In the genomic region with DNA sequence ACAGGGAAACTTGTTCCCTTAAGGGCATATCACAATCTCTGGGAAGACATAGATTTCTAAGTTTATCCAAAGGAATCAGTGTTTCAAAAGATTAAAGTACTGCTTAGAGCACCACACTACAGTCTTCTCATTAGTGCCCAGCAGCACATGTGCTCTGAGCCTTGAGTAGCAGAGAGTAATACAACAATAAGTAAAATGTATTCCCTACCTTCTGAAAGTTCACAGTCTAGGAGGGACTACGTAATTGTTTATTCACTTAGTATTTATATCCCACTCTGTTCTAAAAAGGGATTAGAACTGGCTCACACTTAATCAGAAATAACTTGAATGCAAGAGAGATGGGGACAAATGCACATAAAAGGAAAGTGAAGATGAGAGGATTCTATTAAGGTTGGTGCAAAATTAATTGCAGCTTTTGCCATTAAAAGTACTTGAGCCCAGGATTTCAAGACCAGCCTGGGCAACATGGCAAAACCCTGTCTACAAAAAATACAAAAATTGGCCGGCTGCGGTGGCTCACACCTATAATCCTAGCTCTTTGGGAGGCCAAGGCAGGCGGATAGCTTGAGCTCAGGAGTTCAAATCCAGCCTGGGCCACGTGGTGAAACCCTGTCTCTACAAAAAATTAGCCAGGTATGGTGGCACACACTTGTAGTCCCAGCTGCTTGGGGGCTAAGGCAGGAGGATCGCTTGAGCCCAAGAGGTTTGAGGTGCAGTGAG, we compare ENCODE assay signal across 26 cellular contexts. TPM values are rescaled to one million over a fixed set of nuclear protein-coding genes. Genes with fewer than 3 reads are reported as not detected.
DNase-seq lines count a peak whose midpoint lies in the region; ATAC-seq, FAIRE-seq and TF ChIP-seq lines count a peak whose summit lies in the region.
"Had no signal": no experiment of that assay in that cellular context is flagged by ENCODE, and none has a peak within 500 bp of the region (broad histone marks: within the 10 kb centered on the region; RNA-seq: fewer than 3 reads in every experiment).

No MANE protein-coding gene starts in this region.

- H3K27me3 ChIP-seq in HepG2 (ENCODE audit: control insufficient read depth in 1 of 2, insufficient read depth in 2 of 2, low read length in 2 of 2) (no peaks in the 10 kb centered on the region), right lobe of liver (no peaks in the 10 kb centered on the region), layer of hippocampus (ENCODE audit: control insufficient read depth, insufficient read depth, low read length) (no peaks in the 10 kb centered on the region), gastrocnemius medialis (no peaks in the 10 kb centered on the region)
- H3K27me3 ChIP-seq: SJSA1, vagina had no signal

- H3K9me3 ChIP-seq in HepG2 (ENCODE audit: low read length) (no peaks in the 10 kb centered on the region), right lobe of liver (no peaks in the 10 kb centered on the region), gastrocnemius medialis (no peaks in the 10 kb centered on the region)
- H3K9me3 ChIP-seq: SJSA1, vagina had no signal

- H4K20me1 ChIP-seq in HepG2 (ENCODE audit: insufficient read depth, low read length) = no peaks in the 10 kb centered on the region

- ATAC-seq in HepG2 (no peak), right lobe of liver (no peak), gastrocnemius medialis (peak in 1 of 2 donors; percentile 28)
- ATAC-seq: activated CD8-positive, alpha-beta T cell treated with anti-CD3 and anti-CD28 coated beads for 36 hours; Panc1 had no signal

- H2AFZ ChIP-seq in HepG2 (ENCODE audit: low read length) = no peak overlapping the region

- no peak for TF ChIP-seq RAD21 in HepG2 (CRISPR knock-in tag; IDR thresholded peaks at IDR 0.05)

- H3K4me3 ChIP-seq in HepG2 (replicated peaks in 1 of 3; ENCODE audit: insufficient read depth in 1 of 3, low read depth in 2 of 3, low read length in 3 of 3) (peak overlapping the region; percentile 5 to 78 (median 55); a peak in 3 of 6 replicates), right lobe of liver (no peak overlapping the region), gastrocnemius medialis (no peak overlapping the region)
- H3K4me3 ChIP-seq: SJSA1, vagina had no signal

- BruUV-seq in HepG2 (replicated peaks; lab: Mats Ljungman, UMichigan) = no TSS peak

- CTCF ChIA-PET in HepG2 (lab: Yijun Ruan, JAX; ENCODE audit: low intra/inter-chr PET ratio, low total read pairs) = no interaction called here

- TF ChIP-seq CTCF in HepG2 (CRISPR knock-in tag; IDR thresholded peaks at IDR 0.05) = no peak
- TF ChIP-seq CTCF in right lobe of liver (IDR thresholded peaks at IDR 0.05) = no peak
- TF ChIP-seq CTCF in gastrocnemius medialis (IDR thresholded peaks at IDR 0.05 in 4 of 5, conservative IDR thresholded peaks at IDR 0.05 in 1 of 5) = no peak

- FAIRE-seq in HepG2 (lab: Jason Lieb, UNC) = no peak
- FAIRE-seq: bronchial epithelial cell, endometrium, HTR-8/SVneo, TTC549 had no signal

- WGBS in HepG2 (ENCODE audit: low lambda C conversion rate) = 82% methylated on average over 6 of the region's 6 CpGs
- WGBS in right lobe of liver (ENCODE audit: insufficient coverage, low coverage, low lambda C conversion rate, missing lambda C conversion rate) = 87% methylated on average over 6 of the region's 6 CpGs

- H3K36me3 ChIP-seq in HepG2 (replicated peaks in 1 of 2; ENCODE audit: control insufficient read depth in 1 of 2, insufficient read depth in 2 of 2, low read length in 2 of 2) = no peaks in the 10 kb centered on the region
- no peaks in the 10 kb centered on the region for H3K36me3 ChIP-seq in right lobe of liver
- peaks cover 0 to 29% of the 10 kb centered on the region in 2 donors for H3K36me3 ChIP-seq in gastrocnemius medialis
- H3K36me3 ChIP-seq: vagina had no signal

- intact Hi-C loops in HepG2 (cut with micrococcal nuclease; ENCODE audit: unreplicated experiment) (loop anchor here (2.0 kb wide), 1 partner anchor 43 kb away; a partner anchor contains a TSS), right lobe of liver (cut with DNase I) (no loop called here), gastrocnemius medialis (cut with DNase I; ENCODE audit: low total_unique reads) (no loop called here)

- H3K27ac ChIP-seq in HepG2 (ENCODE audit: extremely low read length, insufficient read depth, low read length) (peak overlapping the region; percentile 95), right lobe of liver (no peak overlapping the region), layer of hippocampus (ENCODE audit: low read depth, low read length) (peak overlapping the region; percentile 2), gastrocnemius medialis (peak overlapping the region; percentile 47 to 99 (median 74))
- H3K27ac ChIP-seq: KMS-11, SJSA1, vagina had no signal

- H3K9ac ChIP-seq in HepG2 (ENCODE audit: insufficient read depth, low read depth, low read length) = peak overlapping the region; percentile 81
- H3K9ac ChIP-seq: KMS-11 had no signal

- TF ChIP-seq POLR2A in HepG2 (IDR thresholded peaks at IDR 0.05; ENCODE audit: insufficient read depth in 1 of 2, low read depth in 2 of 2, low read length in 2 of 2) = no peak
- TF ChIP-seq POLR2A in right lobe of liver (IDR thresholded peaks at IDR 0.05) = no peak
- no peak for TF ChIP-seq POLR2A in gastrocnemius medialis (IDR thresholded peaks at IDR 0.05)

- DNase-seq in HepG2 (ENCODE audit: low spot score) (no peak), right lobe of liver (no peak), gastrocnemius medialis (no peak), amygdala (lab: John Stamatoyannopoulos, UW) (no peak), SK-N-DZ (ENCODE audit: low spot score) (no peak)
- no peak for DNase-seq in effector CD4-positive, alpha-beta T cell
- DNase-seq in stimulated activated naive CD4-positive, alpha-beta T cell treated with Interleukin-2 at 50 U/mL for 16 hours (lab: John Stamatoyannopoulos, UW) = no peak
- DNase-seq: activated CD4-positive, CD25-positive, alpha-beta regulatory T cell treated with anti-CD3 and anti-CD28 coated beads, Interleukin-2, amount 50 U/mL, for 72 hours; activated CD8-positive, alpha-beta T cell treated with anti-CD3 and anti-CD28 coated beads for 36 hours; Calu3; H7; left cardiac atrium; naive B cell; NCI-H524; NK-92 treated with Interleukin-12 subunit alpha and Interleukin-12 subunit beta, amount 100 ng/mL, for 24 hours; stimulated activated CD4-positive, alpha-beta T cell treated with anti-CD3 and anti-CD28 coated beads, Interleukin-15, amount 100 ng/mL, for 24 hours; T-helper 1 cell had no signal

- TF ChIP-seq EP300 in HepG2 (IDR thresholded peaks at IDR 0.05; ENCODE audit: low read depth in 2 of 2, low read length in 2 of 2) = no peak
- TF ChIP-seq EP300 in HepG2 (CRISPR knock-in tag; IDR thresholded peaks at IDR 0.05; ENCODE audit: borderline replicate concordance) = no peak

- H3K4me1 ChIP-seq in HepG2 (ENCODE audit: insufficient read depth, low read length) (peaks cover 27% of the 10 kb centered on the region), right lobe of liver (peaks cover 0 to 9% (median 2%) of the 10 kb centered on the region in 4 donors), gastrocnemius medialis (peaks cover 31 to 35% of the 10 kb centered on the region in 2 donors)

- H3K79me2 ChIP-seq in HepG2 (ENCODE audit: insufficient read depth, low read length) = peaks cover 4% of the 10 kb centered on the region

- H3K4me2 ChIP-seq in HepG2 (ENCODE audit: low read depth, low read length) = peak overlapping the region; percentile 96
- H3K4me2 ChIP-seq: KMS-11 had no signal

- POLR2A ChIA-PET in HepG2 (lab: Yijun Ruan, JAX) = interaction anchor here (1.0 to 3.0 kb wide), 5 partner anchors 8 to 44 kb away, joined by 3 to 31 read pairs (median 5); a partner anchor contains a TSS

- in situ Hi-C loops in HepG2 (cut with HindIII; ENCODE audit: extremely low pct_ligation_motif_present, low pct_unique_long_range_greater_than_20kb) = no loop called here
- in situ Hi-C loops in gastrocnemius medialis (cut with MboI; ENCODE audit: low sequenced_read_pairs in 4 of 4) = no loop called here

RNA-seq across cellular contexts. Expression of a gene that starts 9.0 kb away (rescaled TPM):
- total RNA-seq in HepG2 (2016; rRNA removed; fragmentation: Illumina TruSeq; extraction: Trizol) (5.4 and 7.2 TPM in 2 replicates), right lobe of liver (1 to 10 TPM in 1 of 6 experiments, under 1 TPM in 5; 0.29 to 2.1 (median 0.44) TPM), gastrocnemius medialis (100 to 1,000 TPM in 3 of 4 donors, 10 to 100 TPM in 1; 68.3 to 252 (median 158) TPM)
- total RNA-seq in HepG2 (2016; cell fraction: cytosol; rRNA removed; fragmentation: Illumina TruSeq; extraction: Trizol; ENCODE audit: low read depth) = 4.9 and 5.4 TPM in 2 replicates
- total RNA-seq in HepG2 (2016; cell fraction: insoluble cytoplasmic fraction; rRNA removed; fragmentation: Illumina TruSeq; extraction: Trizol) = 5.3 and 8.1 TPM in 2 replicates
- 9.5 and 9.8 TPM in 2 replicates for total RNA-seq in HepG2 (2016; cell fraction: membrane; rRNA removed; fragmentation: Illumina TruSeq; extraction: Trizol)
- total RNA-seq in HepG2 (2016; cell fraction: nucleus; rRNA removed; fragmentation: Illumina TruSeq; extraction: Trizol) = 2.3 TPM in 2 replicates
- polyA plus RNA-seq in HepG2 (2011; rRNA removed) = 2.1 and 2.4 TPM in 2 replicates
- polyA plus RNA-seq in HepG2 (2011; cell fraction: cytosol; rRNA removed) = 1.5 and 1.8 TPM in 2 replicates
- 0.77 and 1.0 TPM in 2 replicates for polyA plus RNA-seq in HepG2 (2011; cell fraction: nucleus; rRNA removed)
- polyA plus RNA-seq in HepG2 (2012) = 0.56 and 0.93 TPM in 2 replicates
- polyA plus RNA-seq in HepG2 (2016; cell fraction: cytosol; fragmentation: Illumina TruSeq; extraction: Trizol; ENCODE audit: low read depth) = 5.2 and 6.1 TPM in 2 replicates
- 6.7 and 6.9 TPM in 2 replicates for polyA plus RNA-seq in HepG2 (2016; cell fraction: insoluble cytoplasmic fraction; fragmentation: Illumina TruSeq; extraction: Trizol; ENCODE audit: low read depth)
- polyA plus RNA-seq in HepG2 (2016; cell fraction: membrane; fragmentation: Illumina TruSeq; extraction: Trizol; ENCODE audit: low read depth) = 7.6 and 7.9 TPM in 2 replicates
- 2.5 and 2.7 TPM in 2 replicates for polyA plus RNA-seq in HepG2 (2016; cell fraction: nucleus; fragmentation: Illumina TruSeq; extraction: Trizol; ENCODE audit: insufficient read depth, low read depth)
- 0.74 and 6.6 TPM in 2 replicates for polyA minus RNA-seq in HepG2 (2011; rRNA and poly(A)+ RNA removed; ENCODE audit: low replicate concordance)
- polyA minus RNA-seq in HepG2 (2011; cell fraction: cytosol; rRNA and poly(A)+ RNA removed) = 1.2 and 1.5 TPM in 2 replicates
- 1.7 and 1.9 TPM in 2 replicates for polyA minus RNA-seq in HepG2 (2011; cell fraction: nucleus; rRNA and poly(A)+ RNA removed)
- 0.02 and 0.22 TPM in 2 replicates for polyA plus RNA-seq in SK-N-DZ (2014; cell fraction: cytosol; rRNA removed)
- 0.05 TPM in 1 of 2 replicates, not detected in the other for polyA plus RNA-seq in SK-N-DZ (2014; cell fraction: nucleus; rRNA removed)
- total RNA-seq: activated CD8-positive, alpha-beta T cell treated with anti-CD3 and anti-CD28 coated beads for 36 hours had no signal

RNA-seq across cellular contexts. Expression of a gene that starts 42.6 kb away (rescaled TPM):
- total RNA-seq in HepG2 (2016; rRNA removed; fragmentation: Illumina TruSeq; extraction: Trizol) = 166 and 305 TPM in 2 replicates
- total RNA-seq in HepG2 (2016; cell fraction: cytosol; rRNA removed; fragmentation: Illumina TruSeq; extraction: Trizol; ENCODE audit: low read depth) = 37.3 and 46.0 TPM in 2 replicates
- 177 and 299 TPM in 2 replicates for total RNA-seq in HepG2 (2016; cell fraction: insoluble cytoplasmic fraction; rRNA removed; fragmentation: Illumina TruSeq; extraction: Trizol)
- 67.8 and 83.4 TPM in 2 replicates for total RNA-seq in HepG2 (2016; cell fraction: membrane; rRNA removed; fragmentation: Illumina TruSeq; extraction: Trizol)
- 140 and 152 TPM in 2 replicates for total RNA-seq in HepG2 (2016; cell fraction: nucleus; rRNA removed; fragmentation: Illumina TruSeq; extraction: Trizol)
- 56.3 and 64.4 TPM in 2 replicates for polyA plus RNA-seq in HepG2 (2011; rRNA removed)
- polyA plus RNA-seq in HepG2 (2011; cell fraction: cytosol; rRNA removed) = 36.1 and 53.3 TPM in 2 replicates
- 68.0 and 80.6 TPM in 2 replicates for polyA plus RNA-seq in HepG2 (2011; cell fraction: nucleus; rRNA removed)
- polyA plus RNA-seq in HepG2 (2012) = 110 and 117 TPM in 2 replicates
- polyA plus RNA-seq in HepG2 (2016; cell fraction: cytosol; fragmentation: Illumina TruSeq; extraction: Trizol; ENCODE audit: low read depth) = 14.3 and 16.1 TPM in 2 replicates
- polyA plus RNA-seq in HepG2 (2016; cell fraction: insoluble cytoplasmic fraction; fragmentation: Illumina TruSeq; extraction: Trizol; ENCODE audit: low read depth) = 281 and 295 TPM in 2 replicates
- 29.4 and 38.8 TPM in 2 replicates for polyA plus RNA-seq in HepG2 (2016; cell fraction: membrane; fragmentation: Illumina TruSeq; extraction: Trizol; ENCODE audit: low read depth)
- polyA plus RNA-seq in HepG2 (2016; cell fraction: nucleus; fragmentation: Illumina TruSeq; extraction: Trizol; ENCODE audit: insufficient read depth, low read depth) = 174 and 180 TPM in 2 replicates
- 72.7 and 122 TPM in 2 replicates for polyA minus RNA-seq in HepG2 (2011; rRNA and poly(A)+ RNA removed; ENCODE audit: low replicate concordance)
- 73.0 and 79.8 TPM in 2 replicates for polyA minus RNA-seq in HepG2 (2011; cell fraction: cytosol; rRNA and poly(A)+ RNA removed)
- polyA minus RNA-seq in HepG2 (2011; cell fraction: nucleus; rRNA and poly(A)+ RNA removed) = 125 and 154 TPM in 2 replicates
- 10 to 100 TPM; 50.1 to 66.1 (median 58.8) TPM for total RNA-seq in right lobe of liver
- 10 to 100 TPM; 50.0 to 92.3 (median 53.0) TPM for total RNA-seq in gastrocnemius medialis
- polyA plus RNA-seq in SK-N-DZ (2014; cell fraction: cytosol; rRNA removed) = 225 and 264 TPM in 2 replicates
- polyA plus RNA-seq in SK-N-DZ (2014; cell fraction: nucleus; rRNA removed) = 149 and 231 TPM in 2 replicates

RNA-seq across cellular contexts. Expression of a gene that starts 43.3 kb away (rescaled TPM):
- 84.8 and 98.0 TPM in 2 replicates for total RNA-seq in HepG2 (2016; rRNA removed; fragmentation: Illumina TruSeq; extraction: Trizol)
- total RNA-seq in HepG2 (2016; cell fraction: cytosol; rRNA removed; fragmentation: Illumina TruSeq; extraction: Trizol; ENCODE audit: low read depth) = 40.9 and 53.0 TPM in 2 replicates
- total RNA-seq in HepG2 (2016; cell fraction: insoluble cytoplasmic fraction; rRNA removed; fragmentation: Illumina TruSeq; extraction: Trizol) = 88.0 and 114 TPM in 2 replicates
- 51.0 and 60.6 TPM in 2 replicates for total RNA-seq in HepG2 (2016; cell fraction: membrane; rRNA removed; fragmentation: Illumina TruSeq; extraction: Trizol)
- 37.3 and 44.7 TPM in 2 replicates for total RNA-seq in HepG2 (2016; cell fraction: nucleus; rRNA removed; fragmentation: Illumina TruSeq; extraction: Trizol)
- 43.2 and 57.7 TPM in 2 replicates for polyA plus RNA-seq in HepG2 (2011; rRNA removed)
- 29.4 and 47.2 TPM in 2 replicates for polyA plus RNA-seq in HepG2 (2011; cell fraction: cytosol; rRNA removed)
- 14.4 and 22.1 TPM in 2 replicates for polyA plus RNA-seq in HepG2 (2011; cell fraction: nucleus; rRNA removed)
- polyA plus RNA-seq in HepG2 (2012) = 56.4 and 66.6 TPM in 2 replicates
- polyA plus RNA-seq in HepG2 (2016; cell fraction: cytosol; fragmentation: Illumina TruSeq; extraction: Trizol; ENCODE audit: low read depth) = 40.3 and 46.7 TPM in 2 replicates
- 108 and 130 TPM in 2 replicates for polyA plus RNA-seq in HepG2 (2016; cell fraction: insoluble cytoplasmic fraction; fragmentation: Illumina TruSeq; extraction: Trizol; ENCODE audit: low read depth)
- polyA plus RNA-seq in HepG2 (2016; cell fraction: membrane; fragmentation: Illumina TruSeq; extraction: Trizol; ENCODE audit: low read depth) = 49.0 and 60.3 TPM in 2 replicates
- 67.9 and 77.3 TPM in 2 replicates for polyA plus RNA-seq in HepG2 (2016; cell fraction: nucleus; fragmentation: Illumina TruSeq; extraction: Trizol; ENCODE audit: insufficient read depth, low read depth)
- 8.8 and 12.4 TPM in 2 replicates for polyA minus RNA-seq in HepG2 (2011; rRNA and poly(A)+ RNA removed; ENCODE audit: low replicate concordance)
- polyA minus RNA-seq in HepG2 (2011; cell fraction: cytosol; rRNA and poly(A)+ RNA removed) = 8.7 and 14.6 TPM in 2 replicates
- 37.0 and 37.7 TPM in 2 replicates for polyA minus RNA-seq in HepG2 (2011; cell fraction: nucleus; rRNA and poly(A)+ RNA removed)
- total RNA-seq in right lobe of liver = 10 to 100 TPM; 14.1 to 27.6 (median 19.6) TPM
- 10 to 100 TPM; 22.1 to 48.1 (median 27.1) TPM for total RNA-seq in gastrocnemius medialis
- polyA plus RNA-seq in SK-N-DZ (2014; cell fraction: cytosol; rRNA removed) = 86.8 and 99.1 TPM in 2 replicates
- 64.6 and 79.7 TPM in 2 replicates for polyA plus RNA-seq in SK-N-DZ (2014; cell fraction: nucleus; rRNA removed)

Comparison
In these comparisons a context has a peak if more than half of its experiments do, and no peak if none do; other contexts are left out.
1. H3K27ac ChIP-seq: peak in HepG2 (single experiment), layer of hippocampus (single experiment) and gastrocnemius medialis (4 of 4); none in right lobe of liver (0 of 3).
2. H3K4me3 ChIP-seq: peak in HepG2 (3 of 3); none in right lobe of liver (0 of 3) and gastrocnemius medialis (0 of 4).
3. RNA of a gene that starts 9.0 kb away (total RNA-seq): 68.3 to 252 TPM in gastrocnemius medialis; 2.3 to 9.8 TPM in HepG2 and 0.29 to 2.1 TPM in right lobe of liver; every median in the first group is over 4 times any median in the second.